In genomic region chr9:36008774-36009300, GRCh38 we compare ENCODE assay signal across 8 cellular contexts. TPM values are rescaled to one million over a fixed set of nuclear protein-coding genes. Genes with fewer than 3 reads are reported as not detected.
DNase-seq lines count a peak whose midpoint lies in the region; ATAC-seq and TF ChIP-seq lines count a peak whose summit lies in the region.

No MANE protein-coding gene starts in this region.

- peak; percentile 94 for TF ChIP-seq CTCF in GM12874 (IDR thresholded peaks at IDR 0.05; ENCODE audit: insufficient read depth, low read depth, low read length)
- TF ChIP-seq CTCF in fibroblast of mammary gland (conservative IDR thresholded peaks at IDR 0.05; ENCODE audit: control insufficient read depth, insufficient read depth, low read depth, low read length): peak; percentile 100
- peak; percentile 54 to 98 (median 98) for TF ChIP-seq CTCF in thyroid gland (IDR thresholded peaks at IDR 0.05)

- no peaks in the 10 kb centered on the region for H3K36me3 Mint-ChIP-seq in activated T-cell treated with anti-CD3 and anti-CD28 coated beads, Interleukin-2, amount 50 U/mL, for 24 hours (ENCODE audit: low read depth)

- H3K4ac ChIP-seq in neuronal stem cell (ENCODE audit: low read length): no peak overlapping the region

- no peak for TF ChIP-seq EP300 in Ishikawa (IDR thresholded peaks at IDR 0.05; ENCODE audit: borderline replicate concordance)

- H2AFZ ChIP-seq in neuronal stem cell (ENCODE audit: low read length): no peak overlapping the region

- ATAC-seq in GM19463 (IDR thresholded peaks at IDR 0.05; ENCODE audit: unreplicated experiment): no peak

- H3K9me3 ChIP-seq in neuronal stem cell (replicated peaks in 1 of 2; ENCODE audit: control insufficient read depth in 2 of 2, insufficient read depth in 1 of 2, low read depth in 1 of 2, low read length in 2 of 2): no peaks in the 10 kb centered on the region
- no peaks in the 10 kb centered on the region for H3K9me3 ChIP-seq in thyroid gland

- peak; percentile 79 for DNase-seq in OCI-M1 (lab: John Stamatoyannopoulos, UW)
- DNase-seq in activated T-cell treated with anti-CD3 and anti-CD28 coated beads, Interleukin-2, amount 50 U/mL, for 24 hours: peak; percentile 56
- DNase-seq in fibroblast of mammary gland (ENCODE audit: low read depth): peak; percentile 82
- DNase-seq in neuronal stem cell (ENCODE audit: low spot score): peak; percentile 76
- peak; percentile 56 to 57 for DNase-seq in thyroid gland

- no peak overlapping the region for H3K4me2 ChIP-seq in neuronal stem cell (ENCODE audit: insufficient read depth, low read length, poor library complexity, severe bottlenecking)

- H3K4me1 ChIP-seq in neuronal stem cell (ENCODE audit: control insufficient read depth in 2 of 2, insufficient read depth in 1 of 2, low read depth in 1 of 2, low read length in 2 of 2): no peaks in the 10 kb centered on the region
- no peaks in the 10 kb centered on the region for H3K4me1 ChIP-seq in thyroid gland

- no peak overlapping the region for H3K23ac ChIP-seq in neuronal stem cell (ENCODE audit: low read depth, low read length, poor library complexity)

- H3K9ac ChIP-seq in neuronal stem cell (ENCODE audit: low read depth, low read length, poor library complexity): no peak overlapping the region

- no peak overlapping the region for H4K8ac ChIP-seq in neuronal stem cell (ENCODE audit: low read depth, low read length)

- no peaks in the 10 kb centered on the region for H3K79me1 ChIP-seq in neuronal stem cell (ENCODE audit: low read depth, low read length)

- no peaks in the 10 kb centered on the region for H3K9me3 Mint-ChIP-seq in activated T-cell treated with anti-CD3 and anti-CD28 coated beads, Interleukin-2, amount 50 U/mL, for 24 hours

- H3K4me3 Mint-ChIP-seq in activated T-cell treated with anti-CD3 and anti-CD28 coated beads, Interleukin-2, amount 50 U/mL, for 24 hours: no peak overlapping the region

- no peak overlapping the region for H4K91ac ChIP-seq in neuronal stem cell (ENCODE audit: low read depth, low read length, poor library complexity)

- peak; percentile 52 for TF ChIP-seq RAD21 in Ishikawa (IDR thresholded peaks at IDR 0.05; ENCODE audit: low read depth)

- H3K4me3 ChIP-seq in fibroblast of mammary gland (ENCODE audit: control insufficient read depth, low read depth, low read length) (no peak overlapping the region), neuronal stem cell (ENCODE audit: low read length in 2 of 2) (no peak overlapping the region), thyroid gland (replicated peaks in 1 of 3) (no peak overlapping the region)

- peaks cover 32% of the 10 kb centered on the region for H3K27me3 Mint-ChIP-seq in activated T-cell treated with anti-CD3 and anti-CD28 coated beads, Interleukin-2, amount 50 U/mL, for 24 hours

- H2AK5ac ChIP-seq in neuronal stem cell (ENCODE audit: low read depth, low read length): no peak overlapping the region

- intact Hi-C loops in thyroid gland (cut with DNase I): no loop called here

- H2BK5ac ChIP-seq in neuronal stem cell (ENCODE audit: low read length): no peak overlapping the region

- H2BK120ac ChIP-seq in neuronal stem cell (ENCODE audit: low read depth, low read length): no peak overlapping the region

- H3K27me3 ChIP-seq in neuronal stem cell (ENCODE audit: control insufficient read depth in 3 of 3, insufficient read depth in 3 of 3, low read depth in 1 of 3, low read length in 3 of 3) (peaks cover 0 to 27% (median 4%) of the 10 kb centered on the region in 3 experiments), thyroid gland (no peaks in the 10 kb centered on the region)

- no CpG with 5 or more reads among the region's 11 CpGs for WGBS in neuronal stem cell (ENCODE audit: extremely low coverage in 2 of 2, insufficient read length in 2 of 2, insufficient replicate concordance in 1 of 2), 2 donors
- 16 to 17% methylated on average over 11 of the region's 11 CpGs for WGBS in thyroid gland, 2 donors

- H3K27ac ChIP-seq in neuronal stem cell (replicated peaks; ENCODE audit: low read length) (no peak overlapping the region), thyroid gland (no peak overlapping the region)

- H2BK12ac ChIP-seq in neuronal stem cell (ENCODE audit: low read length): no peak overlapping the region

- H3K14ac ChIP-seq in neuronal stem cell (ENCODE audit: low read length): no peak overlapping the region

- H3K4me1 Mint-ChIP-seq in activated T-cell treated with anti-CD3 and anti-CD28 coated beads, Interleukin-2, amount 50 U/mL, for 24 hours (ENCODE audit: low read depth): peaks cover 21% of the 10 kb centered on the region

- H3K27ac Mint-ChIP-seq in activated T-cell treated with anti-CD3 and anti-CD28 coated beads, Interleukin-2, amount 50 U/mL, for 24 hours: no peak overlapping the region

- H3K18ac ChIP-seq in neuronal stem cell (ENCODE audit: low read length): no peak overlapping the region

- H2BK15ac ChIP-seq in neuronal stem cell (ENCODE audit: low read length): no peak overlapping the region

- no peak for TF ChIP-seq POLR2A in thyroid gland (IDR thresholded peaks at IDR 0.05)

- H3K36me3 ChIP-seq in neuronal stem cell (replicated peaks in 1 of 2; ENCODE audit: control insufficient read depth in 2 of 2, insufficient read depth in 2 of 2, low read length in 2 of 2) (no peaks in the 10 kb centered on the region), thyroid gland (no peaks in the 10 kb centered on the region)

TF ChIP-seq in Ishikawa, 13 proteins besides CTCF, POLR2A, EP300 and RAD21:
- no peak for TF ChIP-seq USF1 (IDR thresholded peaks at IDR 0.05)
- TF ChIP-seq TCF12 (IDR thresholded peaks at IDR 0.05; ENCODE audit: low read depth): no peak
- no peak for TF ChIP-seq EGR1 (IDR thresholded peaks at IDR 0.05)
- TF ChIP-seq YY1 (IDR thresholded peaks at IDR 0.05; ENCODE audit: low read depth): no peak
- no peak for TF ChIP-seq ZBTB7A (IDR thresholded peaks at IDR 0.05; ENCODE audit: low read depth)
- no peak for TF ChIP-seq CEBPB (IDR thresholded peaks at IDR 0.05)
- TF ChIP-seq TEAD4 (IDR thresholded peaks at IDR 0.05): no peak

RNA-seq across cellular contexts. Expression of gene RECK, which starts 27.9 kb away (rescaled TPM):
- 12.2 TPM for polyA plus RNA-seq in neuronal stem cell (2013, experiment 1 of 2)
- polyA plus RNA-seq in neuronal stem cell (2013, experiment 2 of 2): 12.1 TPM
- total RNA-seq in thyroid gland: 10 to 100 TPM in 3 of 4 donors, 1 to 10 TPM in 1; 7.1 to 20.0 (median 18.6) TPM

RNA-seq across cellular contexts. Expression of gene OR2S2, which starts 50.9 kb away (rescaled TPM):
- polyA plus RNA-seq in neuronal stem cell (2013, experiment 1 of 2): not detected
- polyA plus RNA-seq in neuronal stem cell (2013, experiment 2 of 2): not detected
- not detected for total RNA-seq in thyroid gland
